13 cellular contexts compared by ENCODE assay signal in the genomic region with DNA sequence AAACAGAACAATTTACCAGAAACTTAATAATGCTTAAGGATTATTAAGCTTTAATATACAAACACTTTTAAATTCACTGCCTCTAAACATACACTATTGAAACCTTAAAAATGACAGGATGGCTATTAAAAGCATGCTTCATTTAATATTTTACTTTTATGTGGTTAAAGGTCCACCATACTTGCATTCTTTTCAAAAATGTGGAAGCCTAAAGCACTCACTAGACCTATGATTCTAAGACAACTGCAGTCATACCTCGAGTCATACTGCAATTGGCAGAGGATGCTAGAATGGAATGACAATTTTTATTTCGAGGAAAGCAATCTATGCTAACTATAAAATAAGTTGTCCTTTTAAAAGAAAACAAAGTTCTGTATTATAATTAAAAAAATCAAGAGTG.
DNase-seq lines count a peak whose midpoint lies in the region; ATAC-seq and TF ChIP-seq lines count a peak whose summit lies in the region.
"Had no signal": no experiment of that assay in that cellular context is flagged by ENCODE, and none has a peak within 500 bp of the region (broad histone marks: within the 10 kb centered on the region; RNA-seq: fewer than 3 reads in every experiment).

No MANE protein-coding gene starts in this region.

- intact Hi-C loops in breast epithelium (cut with DNase I; ENCODE audit: low total_unique reads): no loop called here
- intact Hi-C loops in mammary epithelial cell (cut with micrococcal nuclease): loop anchor here (10.0 kb wide), 1 partner anchor 186 kb away; no protein-coding TSS in a partner anchor
- intact Hi-C loops in PC-9 (cut with micrococcal nuclease; ENCODE audit: unreplicated experiment): no loop called here

- H3K4me3 ChIP-seq in breast epithelium (no peak overlapping the region), mammary epithelial cell (replicated peaks in 1 of 3; ENCODE audit: insufficient read depth in 1 of 3, low read depth in 2 of 3, low read length in 3 of 3) (no peak overlapping the region), PC-9 (no peak overlapping the region)
- H3K4me3 ChIP-seq: esophagus squamous epithelium, GM23338, sigmoid colon had no signal

- no peaks in the 10 kb centered on the region for H4K20me1 ChIP-seq in mammary epithelial cell (ENCODE audit: insufficient read depth, low read length)
- H4K20me1 ChIP-seq in PC-9 (ENCODE audit: insufficient read depth): no peaks in the 10 kb centered on the region

- H3F3A ChIP-seq in PC-9 (ENCODE audit: insufficient read depth, low read depth): peaks cover 11% of the 10 kb centered on the region; the same call in 1 of the 2 replicates

- peak overlapping the region; percentile 98 for H3K27ac Mint-ChIP-seq in T-cell
- H3K27ac Mint-ChIP-seq in endothelial cell (ENCODE audit: unreplicated experiment): peak overlapping the region; percentile 16

- dilution Hi-C loops in mammary epithelial cell (cut with HindIII; ENCODE audit: low sequenced_read_pairs): no loop called here

- no peak overlapping the region for H3K9ac ChIP-seq in mammary epithelial cell (ENCODE audit: insufficient read depth, low read length)

- 58% methylated on average over 2 of the region's 2 CpGs for WGBS in mammary epithelial cell (ENCODE audit: low coverage, missing lambda C conversion rate)

- peak overlapping the region; percentile 15 to 68 for H3K27ac ChIP-seq in breast epithelium
- no peak overlapping the region for H3K27ac ChIP-seq in mammary epithelial cell (ENCODE audit: insufficient read depth, low read depth, low read length)
- no peak overlapping the region for H3K27ac ChIP-seq in PC-9

- POLR2A ChIA-PET in T-cell (lab: Charles Lee) (interaction anchor here in 1 of 2 donors (0.5 to 2.0 kb wide), 5 partner anchors 10 to 81 kb away, joined by 3 to 23 read pairs (median 5); no protein-coding TSS in a partner anchor), PC-9 (lab: Charles Lee; ENCODE audit: unreplicated experiment) (no interaction called here)

- peaks cover 7% of the 10 kb centered on the region for H3K36me3 Mint-ChIP-seq in T-cell
- H3K36me3 Mint-ChIP-seq in endothelial cell (ENCODE audit: low read depth, unreplicated experiment): no peaks in the 10 kb centered on the region

- H3K9me2 ChIP-seq in PC-9 (ENCODE audit: insufficient read depth): no peaks in the 10 kb centered on the region

- in situ Hi-C loops in mammary epithelial cell (cut with MboI; ENCODE audit: low sequenced_read_pairs in 2 of 2) (no loop called here), ACHN (cut with HindIII; ENCODE audit: low pct_ligation_motif_present, low pct_unique_long_range_greater_than_20kb, low sequenced_read_pairs) (no loop called here)

- H2AFZ ChIP-seq in mammary epithelial cell (ENCODE audit: low read depth, low read length) (no peak overlapping the region), PC-9 (no peak overlapping the region)
- H2AFZ ChIP-seq: GM23338 had no signal

- BruUV-seq in mammary epithelial cell (replicated peaks; lab: Mats Ljungman, UMichigan) (no TSS peak), PC-9 (replicated peaks; lab: Mats Ljungman, UMichigan) (no TSS peak)

- peak overlapping the region in 1 of 3 donors; percentile 1 for H3K4me3 Mint-ChIP-seq in T-cell
- H3K4me3 Mint-ChIP-seq in endothelial cell (ENCODE audit: unreplicated experiment): no peak overlapping the region
- H3K4me3 Mint-ChIP-seq: GM23338 had no signal

- TF ChIP-seq POLR2A in breast epithelium (IDR thresholded peaks at IDR 0.05): no peak

- H3K9me3 ChIP-seq in breast epithelium (no peaks in the 10 kb centered on the region), mammary epithelial cell (replicated peaks; ENCODE audit: insufficient read depth, low read length) (no peaks in the 10 kb centered on the region), PC-9 (ENCODE audit: insufficient read depth, low read depth) (no peaks in the 10 kb centered on the region)
- H3K9me3 ChIP-seq: BE2C, esophagus squamous epithelium, sigmoid colon had no signal

- no peaks in the 10 kb centered on the region for H3K27me3 Mint-ChIP-seq in T-cell
- H3K27me3 Mint-ChIP-seq in endothelial cell (ENCODE audit: unreplicated experiment): peaks cover 6% of the 10 kb centered on the region

- no peak for TF ChIP-seq CTCF in breast epithelium (IDR thresholded peaks at IDR 0.05)
- no peak for TF ChIP-seq CTCF in mammary epithelial cell (conservative IDR thresholded peaks at IDR 0.05 in 1 of 2, IDR thresholded peaks at IDR 0.05 in 1 of 2; ENCODE audit: extremely low read depth in 1 of 2, insufficient read depth in 1 of 2, low read depth in 1 of 2, low read length in 2 of 2)
- TF ChIP-seq CTCF in endothelial cell (IDR thresholded peaks at IDR 0.05; ENCODE audit: unreplicated experiment): no peak
- TF ChIP-seq CTCF in PC-9 (conservative IDR thresholded peaks at IDR 0.05): no peak

- CTCF ChIA-PET in mammary epithelial cell (lab: Charles Lee; ENCODE audit: low non-redundant PET) (no interaction called here), T-cell (lab: Charles Lee) (interaction anchor here (0.8 to 2.5 kb wide), 8 partner anchors 10 to 37 kb away, joined by 3 to 12 read pairs (median 4); no protein-coding TSS in a partner anchor), PC-9 (lab: Charles Lee) (interaction anchor here (1.1 kb wide), 1 partner anchor 62 kb away, joined by 4 read pairs; no protein-coding TSS in a partner anchor)

- no peak for DNase-seq in breast epithelium (ENCODE audit: low spot score in 2 of 2)
- DNase-seq in mammary epithelial cell: no peak
- no peak for DNase-seq in T-cell
- no peak for DNase-seq in endothelial cell (ENCODE audit: low spot score)
- no peak for DNase-seq in PC-9
- no peak for DNase-seq in CD1c-positive myeloid dendritic cell (ENCODE audit: extremely low spot score)
- no peak for DNase-seq in ACHN
- DNase-seq: BE2C, esophagus squamous epithelium, NCI-H1694, sigmoid colon had no signal

- H3K4me2 ChIP-seq in mammary epithelial cell (ENCODE audit: insufficient read depth, low read depth, low read length) (no peak overlapping the region), PC-9 (no peak overlapping the region)

- ATAC-seq in T-cell (replicated peaks in 1 of 4) (no peak), GM19452 (IDR thresholded peaks at IDR 0.05; ENCODE audit: unreplicated experiment) (no peak)
- ATAC-seq: GM23338 had no signal

- no peaks in the 10 kb centered on the region for H3K36me3 ChIP-seq in breast epithelium
- no peaks in the 10 kb centered on the region for H3K36me3 ChIP-seq in mammary epithelial cell (ENCODE audit: insufficient read depth, low read length)
- no peaks in the 10 kb centered on the region for H3K36me3 ChIP-seq in PC-9 (ENCODE audit: low read depth)
- H3K36me3 ChIP-seq: BE2C, esophagus squamous epithelium, sigmoid colon had no signal

- no peaks in the 10 kb centered on the region for H3K27me3 ChIP-seq in breast epithelium
- no peaks in the 10 kb centered on the region for H3K27me3 ChIP-seq in mammary epithelial cell (ENCODE audit: insufficient read depth, low read length)
- no peaks in the 10 kb centered on the region for H3K27me3 ChIP-seq in PC-9 (ENCODE audit: insufficient read depth, low read depth)
- H3K27me3 ChIP-seq: BE2C, esophagus squamous epithelium, sigmoid colon had no signal

- H3K9me3 Mint-ChIP-seq in T-cell: no peaks in the 10 kb centered on the region
- H3K9me3 Mint-ChIP-seq in endothelial cell (ENCODE audit: unreplicated experiment): no peaks in the 10 kb centered on the region
- H3K9me3 Mint-ChIP-seq: GM23338 had no signal

- H3K79me2 ChIP-seq in mammary epithelial cell (ENCODE audit: insufficient read depth, low read length): peaks cover 44% of the 10 kb centered on the region
- H3K79me2 ChIP-seq in PC-9 (ENCODE audit: low read depth): peaks cover 26% of the 10 kb centered on the region; the same call in 1 of the 2 replicates

- no peaks in the 10 kb centered on the region for H3K4me1 ChIP-seq in breast epithelium
- H3K4me1 ChIP-seq in mammary epithelial cell (ENCODE audit: insufficient read depth, low read length): peaks cover 20% of the 10 kb centered on the region
- H3K4me1 ChIP-seq in PC-9 (replicated peaks; ENCODE audit: insufficient read depth): peaks cover 16% of the 10 kb centered on the region

- peaks cover 96 to 98% (median 97%) of the 10 kb centered on the region in 3 donors for H3K4me1 Mint-ChIP-seq in T-cell
- peaks cover 89% of the 10 kb centered on the region for H3K4me1 Mint-ChIP-seq in endothelial cell (ENCODE audit: unreplicated experiment)

Comparison
In these comparisons a context has a peak if more than half of its experiments do, and no peak if none do; other contexts are left out.
1. H3K27ac ChIP-seq: peak in breast epithelium (2 of 2); none in mammary epithelial cell (single experiment) and PC-9 (single experiment).